27 cellular contexts compared by ENCODE assay signal in genomic region chr2:239406316-239406995, GRCh38.
"Had no signal": no experiment of that assay in that cellular context is flagged by ENCODE, and none has a peak within 500 bp of the region (broad histone marks: within the 10 kb centered on the region; RNA-seq: fewer than 3 reads in every experiment).

No MANE protein-coding gene starts in this region.

- H3K27ac ChIP-seq: ascending aorta, body of pancreas, Peyer's patch, RWPE1, SJCRH30, VCaP had no signal

- DNase-seq: activated CD4-positive, alpha-beta T cell treated with anti-CD3 and anti-CD28 coated beads, Interleukin-2, amount 50 U/mL, for 1 hour; activated CD4-positive, CD25-positive, alpha-beta regulatory T cell; activated CD8-positive, alpha-beta T cell treated with anti-CD3 and anti-CD28 coated beads for 36 hours; activated effector memory CD4-positive, alpha-beta T cell treated with Interleukin-2 at 50 U/mL for 16 hours; activated naive CD4-positive, alpha-beta T cell; activated naive CD8-positive, alpha-beta T cell treated with anti-CD3 and anti-CD28 coated beads, Interleukin-2, amount 50 U/mL, for 24 hours; activated T-cell treated with anti-CD3 and anti-CD28 coated beads, Interleukin-2, amount 50 U/mL, for 24 hours; amniotic stem cell; body of pancreas; Kasumi-1; KBM-7; NCI-H1105 treated with DMSO at 0.1 percent for 48 hours; NCI-H1436 treated with DMSO at 0.1 percent for 48 hours; NCI-H187; NCI-H2081; NCI-H510A treated with DMSO at 0.1 percent for 48 hours; NCI-H69; NK-92 treated with Interleukin-12 subunit alpha and Interleukin-12 subunit beta, amount 100 ng/mL, for 24 hours; Peyer's patch; Right ventricle myocardium superior; SJCRH30; SK-N-SH; T-helper 1 cell had no signal

- H3K27me3 ChIP-seq: ascending aorta, body of pancreas, Peyer's patch, SJCRH30 had no signal

- H3K4me3 ChIP-seq: ascending aorta, body of pancreas, Peyer's patch, SJCRH30 had no signal

- H3K9me3 ChIP-seq: ascending aorta, body of pancreas, Peyer's patch, SJCRH30, SK-N-SH had no signal

- H3K4me2 ChIP-seq: SK-N-SH had no signal

- H3K36me3 ChIP-seq: ascending aorta, Peyer's patch, SJCRH30 had no signal

- ATAC-seq: activated CD8-positive, alpha-beta T cell treated with anti-CD3 and anti-CD28 coated beads for 36 hours; activated naive CD4-positive, alpha-beta T cell treated with anti-CD3 and anti-CD28 coated beads, Interleukin-2, amount 50 U/mL, for 72 hours; activated naive CD8-positive, alpha-beta T cell treated with anti-CD3 and anti-CD28 coated beads, Interleukin-2, amount 50 U/mL, for 24 hours; body of pancreas had no signal

- H3K4me1 ChIP-seq: Peyer's patch, SJCRH30 had no signal

- H3K9ac ChIP-seq: SK-N-SH had no signal
